Comparison of ENCODE assay signal across 8 cellular contexts in genomic region chr17:80035937-80036714, GRCh38.
DNase-seq lines count a peak whose midpoint lies in the region; ATAC-seq and TF ChIP-seq lines count a peak whose summit lies in the region.

TSS of gene CCDC40 (plus strand) at chr17:80036642. CDS start at chr17:80036663, 21 bp downstream.

- DNase-seq in CD1c-positive myeloid dendritic cell (ENCODE audit: extremely low spot score) (peak; percentile 96), NCI-H146 treated with DMSO at 0.1 percent for 48 hours (lab: John Stamatoyannopoulos, UW; ENCODE audit: unreplicated experiment) (peak; percentile 67), T-helper 9 cell (peak; percentile 71), astrocyte of the hippocampus (ENCODE audit: low read depth, low spot score) (peak; percentile 91), hypothalamus (lab: John Stamatoyannopoulos, UW) (peak in 49 of 51 donors; percentile 19 to 87 (median 63)), retinal pigment epithelial cell (ENCODE audit: low read depth) (no peak)

- ATAC-seq in GM21723 (IDR thresholded peaks at IDR 0.05; ENCODE audit: unreplicated experiment), result peak; percentile 51
- ATAC-seq in HG03457 (IDR thresholded peaks at IDR 0.05; ENCODE audit: unreplicated experiment), result no peak

- peak within 1 kb of the TSS; percentile 82 for H3K4me3 ChIP-seq in retinal pigment epithelial cell (ENCODE audit: low read length)

- no peak for TF ChIP-seq CTCF in retinal pigment epithelial cell (conservative IDR thresholded peaks at IDR 0.05; ENCODE audit: low read depth, low read length)
